Comparison of ENCODE assay signal across 1 cellular context in the genomic region with DNA sequence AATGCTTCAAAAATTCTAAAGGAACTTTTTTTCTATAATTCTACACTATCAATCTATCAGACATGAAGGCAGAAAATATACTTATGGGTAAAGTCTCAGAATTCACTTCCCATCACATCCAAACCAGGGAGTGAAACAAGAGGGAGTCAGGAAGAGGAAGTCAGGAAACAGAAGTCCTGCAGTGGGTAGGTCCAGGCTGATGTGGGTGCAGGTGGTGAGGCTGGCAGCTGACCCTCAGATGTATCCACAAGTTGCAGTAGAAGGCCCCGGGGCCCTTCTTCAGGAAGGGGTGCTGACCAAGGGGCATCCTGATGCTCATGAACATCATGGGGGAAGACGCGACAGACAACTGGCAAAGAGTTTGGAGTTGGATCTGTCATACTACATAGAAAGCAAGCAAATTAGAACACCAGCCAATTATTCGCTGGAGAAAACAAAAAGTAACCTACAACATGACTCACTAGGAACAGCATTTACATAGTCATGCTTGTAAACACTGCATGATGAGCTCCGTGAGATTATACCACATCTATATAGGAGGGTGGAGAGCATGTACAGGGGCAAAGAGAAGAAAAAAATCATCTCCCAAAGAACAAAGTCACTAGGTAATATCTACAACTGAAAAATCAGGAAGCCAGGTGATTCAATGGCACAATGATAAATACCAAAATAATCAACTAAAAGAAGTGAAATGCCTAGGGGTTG.
A peak's percentile ranks its signal among the peaks of the same experiment; 100 is the strongest.
TF ChIP-seq lines count a peak whose summit lies in the region.

No MANE protein-coding gene starts in this region.

TF ChIP-seq in K562, 482 proteins besides CTCF, POLR2A, EP300 and RAD21 (continued from another document):
- TF ChIP-seq ATF3 (IDR thresholded peaks at IDR 0.05), result peak; percentile 50
- TF ChIP-seq ATF3 (CRISPR knock-in tag; conservative IDR thresholded peaks at IDR 0.05), result no peak
- peak; percentile 62; the same call in 1 of the 2 replicates for TF ChIP-seq FOXA1 (IDR thresholded peaks at IDR 0.05; ENCODE audit: borderline replicate concordance)
- TF ChIP-seq SMARCA4 (IDR thresholded peaks at IDR 0.05), result peak; percentile 51
- TF ChIP-seq NFE2 (IDR thresholded peaks at IDR 0.05; ENCODE audit: low read depth), result peak; percentile 60
- TF ChIP-seq ZBTB49 (CRISPR knock-in tag; IDR thresholded peaks at IDR 0.05; ENCODE audit: borderline replicate concordance), result no peak
- no peak for TF ChIP-seq ARNT (IDR thresholded peaks at IDR 0.05)
- TF ChIP-seq, protein P1, sequence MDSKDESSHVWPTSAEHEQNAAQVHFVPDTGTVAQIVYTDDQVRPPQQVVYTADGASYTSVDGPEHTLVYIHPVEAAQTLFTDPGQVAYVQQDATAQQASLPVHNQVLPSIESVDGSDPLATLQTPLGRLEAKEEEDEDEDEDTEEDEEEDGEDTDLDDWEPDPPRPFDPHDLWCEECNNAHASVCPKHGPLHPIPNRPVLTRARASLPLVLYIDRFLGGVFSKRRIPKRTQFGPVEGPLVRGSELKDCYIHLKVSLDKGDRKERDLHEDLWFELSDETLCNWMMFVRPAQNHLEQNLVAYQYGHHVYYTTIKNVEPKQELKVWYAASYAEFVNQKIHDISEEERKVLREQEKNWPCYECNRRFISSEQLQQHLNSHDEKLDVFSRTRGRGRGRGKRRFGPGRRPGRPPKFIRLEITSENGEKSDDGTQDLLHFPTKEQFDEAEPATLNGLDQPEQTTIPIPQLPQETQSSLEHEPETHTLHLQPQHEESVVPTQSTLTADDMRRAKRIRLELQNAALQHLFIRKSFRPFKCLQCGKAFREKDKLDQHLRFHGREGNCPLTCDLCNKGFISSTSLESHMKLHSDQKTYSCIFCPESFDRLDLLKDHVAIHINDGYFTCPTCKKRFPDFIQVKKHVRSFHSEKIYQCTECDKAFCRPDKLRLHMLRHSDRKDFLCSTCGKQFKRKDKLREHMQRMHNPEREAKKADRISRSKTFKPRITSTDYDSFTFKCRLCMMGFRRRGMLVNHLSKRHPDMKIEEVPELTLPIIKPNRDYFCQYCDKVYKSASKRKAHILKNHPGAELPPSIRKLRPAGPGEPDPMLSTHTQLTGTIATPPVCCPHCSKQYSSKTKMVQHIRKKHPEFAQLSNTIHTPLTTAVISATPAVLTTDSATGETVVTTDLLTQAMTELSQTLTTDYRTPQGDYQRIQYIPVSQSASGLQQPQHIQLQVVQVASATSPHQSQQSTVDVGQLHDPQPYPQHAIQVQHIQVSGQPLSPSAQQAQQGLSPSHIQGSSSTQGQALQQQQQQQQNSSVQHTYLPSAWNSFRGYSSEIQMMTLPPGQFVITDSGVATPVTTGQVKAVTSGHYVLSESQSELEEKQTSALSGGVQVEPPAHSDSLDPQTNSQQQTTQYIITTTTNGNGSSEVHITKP (IDR thresholded peaks at IDR 0.05; ENCODE audit: partially characterized antibody), result peak; percentile 75
- TF ChIP-seq SMARCE1 (IDR thresholded peaks at IDR 0.05), result peak; percentile 45; the same call in 1 of the 2 replicates
- no peak for TF ChIP-seq SP2 (IDR thresholded peaks at IDR 0.05; ENCODE audit: extremely low read depth, low read depth, low read length, poor library complexity, severe bottlenecking)
- TF ChIP-seq FOXK2 (conservative IDR thresholded peaks at IDR 0.05 in 1 of 2, IDR thresholded peaks at IDR 0.05 in 1 of 2; ENCODE audit: low read depth in 2 of 2), result peak; percentile 47 to 60; a peak in 2 of 4 replicates
- peak; percentile 74 to 92 for TF ChIP-seq FOXA3 (CRISPR knock-in tag; conservative IDR thresholded peaks at IDR 0.05 in 1 of 2, IDR thresholded peaks at IDR 0.05 in 1 of 2)
- peak; percentile 25; the same call in 1 of the 2 replicates for TF ChIP-seq ZNF316 (IDR thresholded peaks at IDR 0.05)
- TF ChIP-seq RBM17 (IDR thresholded peaks at IDR 0.05; ENCODE audit: borderline replicate concordance, low read depth, low read length), result no peak
- TF ChIP-seq MTF1 (CRISPR knock-in tag; IDR thresholded peaks at IDR 0.05; ENCODE audit: borderline replicate concordance), result no peak
- no peak for TF ChIP-seq KAT8 (IDR thresholded peaks at IDR 0.05; ENCODE audit: low read depth)
- peak; percentile 49 for TF ChIP-seq C11orf30 (IDR thresholded peaks at IDR 0.05; ENCODE audit: low read depth)
- no peak for TF ChIP-seq ZNF140 (CRISPR knock-in tag; IDR thresholded peaks at IDR 0.05)
- peak; percentile 56; the same call in 1 of the 2 replicates for TF ChIP-seq JUND (IDR thresholded peaks at IDR 0.05; ENCODE audit: borderline replicate concordance, low read depth, low read length)
- 0 out of 3 replicates have a peak, but pooled peaks have one; percentile 15 for TF ChIP-seq JUND (tag; IDR thresholded peaks at IDR 0.05; ENCODE audit: borderline replicate concordance, low read depth, low read length)
- TF ChIP-seq DPF2 (IDR thresholded peaks at IDR 0.05), result peak; percentile 60
- TF ChIP-seq BACH1 (tag; IDR thresholded peaks at IDR 0.05), result no peak
- 0 out of 2 replicates have a peak, but pooled peaks have one; percentile 12 for TF ChIP-seq SOX6 (IDR thresholded peaks at IDR 0.05)
- peak; percentile 5; the same call in 1 of the 2 replicates for TF ChIP-seq MAFF (IDR thresholded peaks at IDR 0.05; ENCODE audit: low read length)
- no peak for TF ChIP-seq NFIC (IDR thresholded peaks at IDR 0.05)
- TF ChIP-seq FOSL1 (tag; conservative IDR thresholded peaks at IDR 0.05), result peak; percentile 62; the same call in 1 of the 2 replicates
- no peak for TF ChIP-seq CXXC5 (CRISPR knock-in tag; IDR thresholded peaks at IDR 0.05)
- TF ChIP-seq BCLAF1 (IDR thresholded peaks at IDR 0.05; ENCODE audit: borderline replicate concordance in 1 of 2, control insufficient read depth in 1 of 2, low read depth in 2 of 2, low read length in 1 of 2), result no peak
- TF ChIP-seq MAFK (IDR thresholded peaks at IDR 0.05; ENCODE audit: low read length), result peak; percentile 34; the same call in 1 of the 2 replicates
- TF ChIP-seq SPI1 (IDR thresholded peaks at IDR 0.05; ENCODE audit: borderline replicate concordance, low read depth, low read length), result peak; percentile 33; the same call in 1 of the 2 replicates
